ENCODE assay signal across 1 cellular context in the genomic region with DNA sequence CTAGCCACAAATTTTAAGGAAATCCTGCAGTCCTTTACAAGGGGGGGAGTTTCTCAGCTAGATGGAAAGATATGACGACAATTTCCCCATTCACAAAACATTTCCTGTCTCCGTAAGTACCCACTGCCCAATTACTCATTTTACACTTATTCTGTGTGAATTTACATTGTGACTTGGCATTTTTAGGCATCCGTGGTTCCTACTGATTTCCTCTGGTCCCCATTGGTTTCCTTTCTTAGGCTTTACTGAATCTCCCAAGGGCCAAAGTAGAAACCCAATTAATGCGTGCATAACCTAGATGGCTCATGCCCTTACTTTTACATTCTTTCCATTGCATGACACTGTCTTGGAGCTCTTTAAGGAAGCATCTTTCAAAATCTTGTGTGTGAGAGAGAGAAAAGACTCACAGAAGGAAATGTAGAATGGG.
TF ChIP-seq lines count a peak whose summit lies in the region.

No MANE protein-coding gene starts in this region.

TF ChIP-seq in K562, 482 proteins besides CTCF, POLR2A, EP300 and RAD21 (continued from another document):
- TF ChIP-seq RUNX1 (IDR thresholded peaks at IDR 0.05; ENCODE audit: low read depth) (no peak), ZNF696 (CRISPR knock-in tag; conservative IDR thresholded peaks at IDR 0.05) (no peak), ZNF41 (CRISPR knock-in tag; conservative IDR thresholded peaks at IDR 0.05) (no peak), HDAC6 (IDR thresholded peaks at IDR 0.05; ENCODE audit: low read depth, low read length) (no peak), MCM5 (IDR thresholded peaks at IDR 0.05; ENCODE audit: low read depth) (no peak), NR4A1 (CRISPR knock-in tag; IDR thresholded peaks at IDR 0.05) (no peak), NR4A1 (tag; IDR thresholded peaks at IDR 0.05) (no peak), PHF8 (IDR thresholded peaks at IDR 0.05; ENCODE audit: borderline replicate concordance, low read length) (no peak), HNRNPLL (IDR thresholded peaks at IDR 0.05; ENCODE audit: low read depth, low read length, poor library complexity, severe bottlenecking) (no peak), TAF15 (IDR thresholded peaks at IDR 0.05; ENCODE audit: low read depth, low read length) (no peak), NONO (IDR thresholded peaks at IDR 0.05; ENCODE audit: low read depth in 2 of 2, low read length in 1 of 2) (no peak), ZNF408 (CRISPR knock-in tag; IDR thresholded peaks at IDR 0.05; ENCODE audit: low read depth) (no peak), EGR1 (conservative IDR thresholded peaks at IDR 0.05) (no peak), PRMT5 (CRISPR knock-in tag; IDR thresholded peaks at IDR 0.05) (no peak), MAFG (tag; conservative IDR thresholded peaks at IDR 0.05) (peak; percentile 45; the same call in 1 of the 2 replicates), DPF2 (IDR thresholded peaks at IDR 0.05) (no peak), IFI16 (CRISPR knock-in tag; IDR thresholded peaks at IDR 0.05) (no peak), NFE2 (IDR thresholded peaks at IDR 0.05; ENCODE audit: low read depth) (peak; percentile 69)
- TF ChIP-seq, protein P1, sequence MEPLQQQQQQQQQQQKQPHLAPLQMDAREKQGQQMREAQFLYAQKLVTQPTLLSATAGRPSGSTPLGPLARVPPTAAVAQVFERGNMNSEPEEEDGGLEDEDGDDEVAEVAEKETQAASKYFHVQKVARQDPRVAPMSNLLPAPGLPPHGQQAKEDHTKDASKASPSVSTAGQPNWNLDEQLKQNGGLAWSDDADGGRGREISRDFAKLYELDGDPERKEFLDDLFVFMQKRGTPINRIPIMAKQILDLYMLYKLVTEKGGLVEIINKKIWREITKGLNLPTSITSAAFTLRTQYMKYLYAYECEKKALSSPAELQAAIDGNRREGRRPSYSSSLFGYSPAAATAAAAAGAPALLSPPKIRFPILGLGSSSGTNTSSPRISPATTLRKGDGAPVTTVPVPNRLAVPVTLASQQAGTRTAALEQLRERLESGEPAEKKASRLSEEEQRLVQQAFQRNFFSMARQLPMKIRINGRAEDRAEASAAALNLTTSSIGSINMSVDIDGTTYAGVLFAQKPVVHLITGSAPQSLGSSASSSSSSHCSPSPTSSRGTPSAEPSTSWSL (CRISPR knock-in tag; IDR thresholded peaks at IDR 0.05; ENCODE audit: borderline replicate concordance) = no peak
- TF ChIP-seq, protein P2, sequence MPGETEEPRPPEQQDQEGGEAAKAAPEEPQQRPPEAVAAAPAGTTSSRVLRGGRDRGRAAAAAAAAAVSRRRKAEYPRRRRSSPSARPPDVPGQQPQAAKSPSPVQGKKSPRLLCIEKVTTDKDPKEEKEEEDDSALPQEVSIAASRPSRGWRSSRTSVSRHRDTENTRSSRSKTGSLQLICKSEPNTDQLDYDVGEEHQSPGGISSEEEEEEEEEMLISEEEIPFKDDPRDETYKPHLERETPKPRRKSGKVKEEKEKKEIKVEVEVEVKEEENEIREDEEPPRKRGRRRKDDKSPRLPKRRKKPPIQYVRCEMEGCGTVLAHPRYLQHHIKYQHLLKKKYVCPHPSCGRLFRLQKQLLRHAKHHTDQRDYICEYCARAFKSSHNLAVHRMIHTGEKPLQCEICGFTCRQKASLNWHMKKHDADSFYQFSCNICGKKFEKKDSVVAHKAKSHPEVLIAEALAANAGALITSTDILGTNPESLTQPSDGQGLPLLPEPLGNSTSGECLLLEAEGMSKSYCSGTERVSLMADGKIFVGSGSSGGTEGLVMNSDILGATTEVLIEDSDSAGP (CRISPR knock-in tag; IDR thresholded peaks at IDR 0.05) = no peak
- TF ChIP-seq, protein P3, sequence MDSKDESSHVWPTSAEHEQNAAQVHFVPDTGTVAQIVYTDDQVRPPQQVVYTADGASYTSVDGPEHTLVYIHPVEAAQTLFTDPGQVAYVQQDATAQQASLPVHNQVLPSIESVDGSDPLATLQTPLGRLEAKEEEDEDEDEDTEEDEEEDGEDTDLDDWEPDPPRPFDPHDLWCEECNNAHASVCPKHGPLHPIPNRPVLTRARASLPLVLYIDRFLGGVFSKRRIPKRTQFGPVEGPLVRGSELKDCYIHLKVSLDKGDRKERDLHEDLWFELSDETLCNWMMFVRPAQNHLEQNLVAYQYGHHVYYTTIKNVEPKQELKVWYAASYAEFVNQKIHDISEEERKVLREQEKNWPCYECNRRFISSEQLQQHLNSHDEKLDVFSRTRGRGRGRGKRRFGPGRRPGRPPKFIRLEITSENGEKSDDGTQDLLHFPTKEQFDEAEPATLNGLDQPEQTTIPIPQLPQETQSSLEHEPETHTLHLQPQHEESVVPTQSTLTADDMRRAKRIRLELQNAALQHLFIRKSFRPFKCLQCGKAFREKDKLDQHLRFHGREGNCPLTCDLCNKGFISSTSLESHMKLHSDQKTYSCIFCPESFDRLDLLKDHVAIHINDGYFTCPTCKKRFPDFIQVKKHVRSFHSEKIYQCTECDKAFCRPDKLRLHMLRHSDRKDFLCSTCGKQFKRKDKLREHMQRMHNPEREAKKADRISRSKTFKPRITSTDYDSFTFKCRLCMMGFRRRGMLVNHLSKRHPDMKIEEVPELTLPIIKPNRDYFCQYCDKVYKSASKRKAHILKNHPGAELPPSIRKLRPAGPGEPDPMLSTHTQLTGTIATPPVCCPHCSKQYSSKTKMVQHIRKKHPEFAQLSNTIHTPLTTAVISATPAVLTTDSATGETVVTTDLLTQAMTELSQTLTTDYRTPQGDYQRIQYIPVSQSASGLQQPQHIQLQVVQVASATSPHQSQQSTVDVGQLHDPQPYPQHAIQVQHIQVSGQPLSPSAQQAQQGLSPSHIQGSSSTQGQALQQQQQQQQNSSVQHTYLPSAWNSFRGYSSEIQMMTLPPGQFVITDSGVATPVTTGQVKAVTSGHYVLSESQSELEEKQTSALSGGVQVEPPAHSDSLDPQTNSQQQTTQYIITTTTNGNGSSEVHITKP (IDR thresholded peaks at IDR 0.05; ENCODE audit: partially characterized antibody) = peak; percentile 51
- TF ChIP-seq, protein P4, sequence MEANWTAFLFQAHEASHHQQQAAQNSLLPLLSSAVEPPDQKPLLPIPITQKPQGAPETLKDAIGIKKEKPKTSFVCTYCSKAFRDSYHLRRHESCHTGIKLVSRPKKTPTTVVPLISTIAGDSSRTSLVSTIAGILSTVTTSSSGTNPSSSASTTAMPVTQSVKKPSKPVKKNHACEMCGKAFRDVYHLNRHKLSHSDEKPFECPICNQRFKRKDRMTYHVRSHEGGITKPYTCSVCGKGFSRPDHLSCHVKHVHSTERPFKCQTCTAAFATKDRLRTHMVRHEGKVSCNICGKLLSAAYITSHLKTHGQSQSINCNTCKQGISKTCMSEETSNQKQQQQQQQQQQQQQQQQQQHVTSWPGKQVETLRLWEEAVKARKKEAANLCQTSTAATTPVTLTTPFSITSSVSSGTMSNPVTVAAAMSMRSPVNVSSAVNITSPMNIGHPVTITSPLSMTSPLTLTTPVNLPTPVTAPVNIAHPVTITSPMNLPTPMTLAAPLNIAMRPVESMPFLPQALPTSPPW (CRISPR knock-in tag; IDR thresholded peaks at IDR 0.05) = 0 out of 2 replicates have a peak, but pooled peaks have one; percentile 17
